ENCODE assay signal across 1 cellular context in genomic region chr11:569273-569885, GRCh38.
TF ChIP-seq lines count a peak whose summit lies in the region.

No MANE protein-coding gene starts in this region.

TF ChIP-seq in K562, 482 proteins besides CTCF, POLR2A, EP300 and RAD21 (continues in another document):
- peak; percentile 51 for TF ChIP-seq CHD1 (IDR thresholded peaks at IDR 0.05; ENCODE audit: low read length)
- no peak for TF ChIP-seq ZBTB33 (CRISPR knock-in tag; IDR thresholded peaks at IDR 0.05)
- TF ChIP-seq IFI16 (CRISPR knock-in tag; IDR thresholded peaks at IDR 0.05) = no peak
- TF ChIP-seq ATF3 (IDR thresholded peaks at IDR 0.05) = 0 out of 2 replicates have a peak, but pooled peaks have one; percentile 12
- TF ChIP-seq ATF3 (CRISPR knock-in tag; conservative IDR thresholded peaks at IDR 0.05) = no peak
- peak; percentile 31; the same call in 1 of the 2 replicates for TF ChIP-seq FOSL1 (tag; conservative IDR thresholded peaks at IDR 0.05)
- TF ChIP-seq ZNF609 (CRISPR knock-in tag; IDR thresholded peaks at IDR 0.05; ENCODE audit: borderline replicate concordance) = no peak
- no peak for TF ChIP-seq ZNF212 (CRISPR knock-in tag; IDR thresholded peaks at IDR 0.05)
- no peak for TF ChIP-seq NFRKB (IDR thresholded peaks at IDR 0.05; ENCODE audit: low read depth)
- TF ChIP-seq ETV1 (tag; conservative IDR thresholded peaks at IDR 0.05; ENCODE audit: low read depth) = no peak
- TF ChIP-seq ZNF24 (IDR thresholded peaks at IDR 0.05) = no peak
- no peak for TF ChIP-seq USF1 (CRISPR knock-in tag; IDR thresholded peaks at IDR 0.05)
- TF ChIP-seq TSC22D4 (tag; IDR thresholded peaks at IDR 0.05) = no peak
- TF ChIP-seq SOX6 (IDR thresholded peaks at IDR 0.05) = no peak
- TF ChIP-seq ZFPM2 (CRISPR knock-in tag; IDR thresholded peaks at IDR 0.05) = no peak
- 0 out of 2 replicates have a peak, but pooled peaks have one; percentile 12 for TF ChIP-seq ZNF592 (IDR thresholded peaks at IDR 0.05)
- peak; percentile 36; the same call in 1 of the 2 replicates for TF ChIP-seq ZFX (CRISPR knock-in tag; IDR thresholded peaks at IDR 0.05)
- no peak for TF ChIP-seq VEZF1 (CRISPR knock-in tag; IDR thresholded peaks at IDR 0.05)
- no peak for TF ChIP-seq GABPB2 (CRISPR knock-in tag; conservative IDR thresholded peaks at IDR 0.05)
- no peak for TF ChIP-seq MCM5 (IDR thresholded peaks at IDR 0.05; ENCODE audit: low read depth)
- no peak for TF ChIP-seq HNRNPLL (IDR thresholded peaks at IDR 0.05; ENCODE audit: low read depth, low read length, poor library complexity, severe bottlenecking)
- TF ChIP-seq BRF2 (IDR thresholded peaks at IDR 0.05; ENCODE audit: borderline replicate concordance, insufficient read depth, insufficient read length) = no peak
- TF ChIP-seq FIP1L1 (IDR thresholded peaks at IDR 0.05; ENCODE audit: low read depth, low read length, poor library complexity, severe bottlenecking) = no peak
- no peak for TF ChIP-seq ZBTB34 (CRISPR knock-in tag; IDR thresholded peaks at IDR 0.05)
- no peak for TF ChIP-seq L3MBTL2 (IDR thresholded peaks at IDR 0.05)
- TF ChIP-seq CREB1 (IDR thresholded peaks at IDR 0.05) = no peak
- no peak for TF ChIP-seq CREB1 (CRISPR knock-in tag; IDR thresholded peaks at IDR 0.05)
- TF ChIP-seq PRDM10 (IDR thresholded peaks at IDR 0.05; ENCODE audit: partially characterized antibody) = peak; percentile 18
- TF ChIP-seq NELFE (IDR thresholded peaks at IDR 0.05; ENCODE audit: insufficient read depth, insufficient read length) = no peak
- no peak for TF ChIP-seq RAD51 (IDR thresholded peaks at IDR 0.05; ENCODE audit: borderline replicate concordance, low read depth)
- TF ChIP-seq HBP1 (CRISPR knock-in tag; IDR thresholded peaks at IDR 0.05) = no peak
